ENCODE assay signal across 8 cellular contexts in the genomic region with DNA sequence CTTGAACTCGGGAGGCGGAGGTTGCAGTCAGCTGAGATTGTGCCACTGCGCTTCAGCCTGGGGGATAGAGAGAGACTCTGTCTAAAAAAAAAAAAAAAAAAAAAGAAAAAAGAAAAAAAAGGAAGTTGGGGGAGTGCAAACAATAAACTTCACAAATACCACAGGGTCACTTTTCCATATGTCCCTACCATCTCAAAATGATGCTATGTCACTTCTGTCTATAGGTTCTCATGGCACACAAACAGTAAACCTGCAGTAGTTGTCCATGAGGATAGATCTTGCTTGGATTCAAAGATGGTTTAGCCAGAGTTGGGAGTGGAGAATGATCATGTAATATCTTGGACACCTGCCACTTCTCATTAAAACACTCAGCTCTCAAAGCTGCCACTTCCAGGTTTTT. TPM values are rescaled to one million over a fixed set of nuclear protein-coding genes. Genes with fewer than 3 reads are reported as not detected.
DNase-seq lines count a peak whose midpoint lies in the region; ATAC-seq, FAIRE-seq and TF ChIP-seq lines count a peak whose summit lies in the region.

No MANE protein-coding gene starts in this region.

- H3K27me3 ChIP-seq in HUES48 (ENCODE audit: control insufficient read depth, insufficient read depth, low read length) (no peaks in the 10 kb centered on the region), GM12878 (replicated peaks in 1 of 2; ENCODE audit: control insufficient read depth in 2 of 2, insufficient read depth in 2 of 2, low read length in 1 of 2) (no peaks in the 10 kb centered on the region), muscle layer of duodenum (ENCODE audit: low read depth, low read length) (no peaks in the 10 kb centered on the region)

- no peak for TF ChIP-seq RAD21 in GM12878 (IDR thresholded peaks at IDR 0.05; ENCODE audit: insufficient read depth, low read depth, low read length)

- TF ChIP-seq POLR2A in GM12878 (IDR thresholded peaks at IDR 0.05; ENCODE audit: low read depth, low read length), result no peak

- TF ChIP-seq CTCF in AG10803 (conservative IDR thresholded peaks at IDR 0.05; ENCODE audit: low read length) (no peak), GM12878 (IDR thresholded peaks at IDR 0.05 in 2 of 3, conservative IDR thresholded peaks at IDR 0.05 in 1 of 3; ENCODE audit: control insufficient read depth in 2 of 3, extremely low read depth in 1 of 3, insufficient read depth in 1 of 3, low read depth in 3 of 3, low read length in 3 of 3) (no peak)

- ATAC-seq in GM12878 (no peak), HG02678 (IDR thresholded peaks at IDR 0.05; ENCODE audit: unreplicated experiment) (no peak)

- H3K9ac ChIP-seq in HUES48 (ENCODE audit: low read depth, low read length) (no peak overlapping the region), GM12878 (ENCODE audit: control insufficient read depth, insufficient read depth, low read length) (peak overlapping the region; percentile 86; the same call in 1 of the 2 replicates)

- intact Hi-C loops in GM12878 (cut with micrococcal nuclease; ENCODE audit: unreplicated experiment), result loop anchor here (2.0 to 5.0 kb wide), 2 partner anchors 256 to 271 kb away; no protein-coding TSS in a partner anchor

- H3K4me1 ChIP-seq in HUES48 (ENCODE audit: control insufficient read depth, insufficient read depth, low read length), result no peaks in the 10 kb centered on the region
- no peaks in the 10 kb centered on the region for H3K4me1 ChIP-seq in GM12878 (ENCODE audit: control insufficient read depth, insufficient read depth, low read length)
- peaks cover 6 to 27% of the 10 kb centered on the region in 2 donors for H3K4me1 ChIP-seq in muscle layer of duodenum (ENCODE audit: control insufficient read depth in 1 of 2, insufficient read depth in 2 of 2, low read length in 2 of 2)

- SMC1A ChIA-PET in GM12878 (lab: Charles Lee; ENCODE audit: uncharacterized antibody, unreplicated experiment), result interaction anchor here (1.0 to 1.8 kb wide), 6 partner anchors 10 to 139 kb away, joined by 3 to 9 read pairs (median 5); a partner anchor contains a TSS

- no peak for TF ChIP-seq EP300 in GM12878 (IDR thresholded peaks at IDR 0.05; ENCODE audit: borderline replicate concordance in 1 of 2, control insufficient read depth in 1 of 2, low read depth in 2 of 2, low read length in 2 of 2)

- CTCF ChIA-PET in GM12878 (lab: Yijun Ruan, JAX), result interaction anchor here (0.6 to 2.7 kb wide), 9 partner anchors 19 to 272 kb away, joined by 3 to 13 read pairs (median 5); a partner anchor contains a TSS

- H3K36me3 ChIP-seq in HUES48 (ENCODE audit: control insufficient read depth, insufficient read depth, low read length), result peaks cover 18% of the 10 kb centered on the region
- peaks cover 0 to 5% of the 10 kb centered on the region in 2 experiments; a peak in 2 of 4 replicates for H3K36me3 ChIP-seq in GM12878 (ENCODE audit: control insufficient read depth in 2 of 2, insufficient read depth in 2 of 2, low read length in 1 of 2)
- H3K36me3 ChIP-seq in muscle layer of duodenum (ENCODE audit: control insufficient read depth in 1 of 2, insufficient read depth in 2 of 2, low read length in 2 of 2), result peaks cover 11 to 17% of the 10 kb centered on the region in 2 donors

- no TSS peak for BruUV-seq in GM12878 (replicated peaks; lab: Mats Ljungman, UMichigan)

- in situ Hi-C loops in GM12878 (cut with MboI), result no loop called here

- H4K20me1 ChIP-seq in GM12878 (ENCODE audit: control insufficient read depth, insufficient read depth), result no peaks in the 10 kb centered on the region

- H3K9me3 ChIP-seq in HUES48 (ENCODE audit: control insufficient read depth, insufficient read depth, low read length) (no peaks in the 10 kb centered on the region), GM12878 (replicated peaks; ENCODE audit: control insufficient read depth, insufficient read depth, low read length) (no peaks in the 10 kb centered on the region), muscle layer of duodenum (ENCODE audit: control insufficient read depth in 1 of 2, low read length in 2 of 2) (no peaks in the 10 kb centered on the region)

- FAIRE-seq in GM12878 (lab: Jason Lieb, UNC), result no peak

- H3K4me2 ChIP-seq in GM12878 (ENCODE audit: control insufficient read depth, insufficient read depth), result peak overlapping the region; percentile 64

- RAD21 ChIA-PET in GM12878 (lab: Charles Lee; ENCODE audit: unreplicated experiment), result interaction anchor here (0.8 to 1.9 kb wide), 5 partner anchors 130 to 258 kb away, joined by 3 to 6 read pairs (median 4); a partner anchor contains a TSS

- H3K4me3 ChIP-seq in AG10803 (ENCODE audit: low read length), result peak overlapping the region; percentile 79
- 0 out of 2 replicates have a peak overlapping the region, but pooled peaks have one; percentile 94 for H3K4me3 ChIP-seq in HUES48 (ENCODE audit: low read depth, low read length)
- H3K4me3 ChIP-seq in GM12878, result peak overlapping the region; percentile 80
- peak overlapping the region; percentile 98 to 99 for H3K4me3 ChIP-seq in muscle layer of duodenum (ENCODE audit: low read depth in 1 of 2, low read length in 2 of 2)

- POLR2A ChIA-PET in GM12878 (lab: Charles Lee), result interaction anchor here (0.6 to 3.5 kb wide), 8 partner anchors 9 to 275 kb away, joined by 3 to 48 read pairs (median 4); a partner anchor contains a TSS

- no peak overlapping the region for H2AFZ ChIP-seq in GM12878 (ENCODE audit: control insufficient read depth, low read depth, low read length)

- H3K79me2 ChIP-seq in GM12878 (ENCODE audit: control insufficient read depth, insufficient read depth, low read length), result peaks cover 10% of the 10 kb centered on the region

- WGBS in GM12878 (ENCODE audit: insufficient coverage, insufficient replicate concordance, low lambda C conversion rate, missing lambda C conversion rate), result no CpG with 5 or more reads among the region's 3 CpGs

- DNase-seq in AG10803 (ENCODE audit: low read depth) (no peak), GM12878 (ENCODE audit: low read depth, low spot score) (no peak), COR-L47 (lab: John Stamatoyannopoulos, UW) (no peak), AG08395 (ENCODE audit: low spot score) (no peak), NAMALWA (ENCODE audit: low spot score) (no peak)

- no peak overlapping the region for H3K27ac ChIP-seq in HUES48 (ENCODE audit: low read depth, low read length)
- H3K27ac ChIP-seq in GM12878 (ENCODE audit: control insufficient read depth, insufficient read depth), result peak overlapping the region; percentile 59
- H3K27ac ChIP-seq in muscle layer of duodenum (ENCODE audit: low read length), result peak overlapping the region; percentile 97

RNA-seq across cellular contexts. Expression of a gene that starts 1.1 kb away (rescaled TPM):
- 28.5 and 34.5 TPM in 2 replicates for total RNA-seq in GM12878 (2013; cell fraction: nucleolus; rRNA removed)
- total RNA-seq in GM12878 (2014; rRNA removed), result 24.2 and 25.3 TPM in 2 replicates
- 24.4 and 24.9 TPM in 2 replicates for total RNA-seq in GM12878 (2014; rRNA removed; fragmentation: Illumina TruSeq; extraction: Trizol)
- total RNA-seq in GM12878 (2021), result 22.9 and 25.9 TPM in 2 replicates
- 26.6 TPM for polyA plus RNA-seq in GM12878 (2011; ENCODE audit: low read depth)
- polyA plus RNA-seq in GM12878 (2011; rRNA removed), result 8.1 and 15.8 TPM in 2 replicates
- 22.4 and 23.1 TPM in 2 replicates for polyA plus RNA-seq in GM12878 (2011; cell fraction: cytosol; rRNA removed)
- polyA plus RNA-seq in GM12878 (2011; cell fraction: nucleus; rRNA removed), result 38.6 and 45.8 TPM in 2 replicates
- polyA plus RNA-seq in GM12878 (2012), result 28.0 and 30.9 TPM in 2 replicates
- polyA plus RNA-seq in GM12878 (2014; fragmentation: Illumina TruSeq; extraction: Trizol), result 25.1 and 25.8 TPM in 2 replicates
- polyA plus RNA-seq in GM12878 (2014; fragmentation: Nextera tagmentation; extraction: Ambion mirVana), result 10 to 100 TPM; 18.3 to 18.9 TPM
- polyA plus RNA-seq in GM12878 (2014; rRNA removed), result 26.4 and 30.3 TPM in 2 replicates
- 10 to 100 TPM; 24.6 to 26.2 TPM for polyA plus RNA-seq in GM12878 (2016; fragmentation: Nextera tagmentation; extraction: Ambion mirVana)
- 23.1 and 26.7 TPM in 2 replicates for polyA minus RNA-seq in GM12878 (2011; rRNA and poly(A)+ RNA removed)
- polyA minus RNA-seq in GM12878 (2011; cell fraction: cytosol; rRNA and poly(A)+ RNA removed), result 6.8 and 11.9 TPM in 2 replicates
- 11.0 and 19.9 TPM in 2 replicates for polyA minus RNA-seq in GM12878 (2011; cell fraction: nucleus; rRNA and poly(A)+ RNA removed)

RNA-seq across cellular contexts. Expression of a gene that starts 9.5 kb away (rescaled TPM):
- 90.5 and 95.1 TPM in 2 replicates for total RNA-seq in GM12878 (2013; cell fraction: nucleolus; rRNA removed)
- total RNA-seq in GM12878 (2014; rRNA removed) (90.7 and 94.9 TPM in 2 replicates), GM12878 (2014; rRNA removed; fragmentation: Illumina TruSeq; extraction: Trizol) (80.8 and 91.5 TPM in 2 replicates), GM12878 (2021) (133 and 156 TPM in 2 replicates)
- polyA plus RNA-seq in GM12878 (2011; ENCODE audit: low read depth), result 59.9 TPM
- polyA plus RNA-seq in GM12878 (2011; rRNA removed) (74.8 and 119 TPM in 2 replicates), GM12878 (2014; fragmentation: Illumina TruSeq; extraction: Trizol) (93.2 and 121 TPM in 2 replicates), GM12878 (2014; fragmentation: Nextera tagmentation; extraction: Ambion mirVana) (10 to 100 TPM; 15.4 to 46.3 TPM), GM12878 (2014; rRNA removed) (99.4 and 116 TPM in 2 replicates), GM12878 (2016; fragmentation: Nextera tagmentation; extraction: Ambion mirVana) (100 to 1,000 TPM; 154 to 157 TPM)
- 141 and 144 TPM in 2 replicates for polyA plus RNA-seq in GM12878 (2011; cell fraction: cytosol; rRNA removed)
- polyA plus RNA-seq in GM12878 (2011; cell fraction: nucleus; rRNA removed), result 124 and 149 TPM in 2 replicates
- 70.3 and 94.8 TPM in 2 replicates for polyA plus RNA-seq in GM12878 (2012)
- 118 and 166 TPM in 2 replicates for polyA minus RNA-seq in GM12878 (2011; rRNA and poly(A)+ RNA removed)
- 59.7 and 60.1 TPM in 2 replicates for polyA minus RNA-seq in GM12878 (2011; cell fraction: cytosol; rRNA and poly(A)+ RNA removed)
- 34.5 and 59.4 TPM in 2 replicates for polyA minus RNA-seq in GM12878 (2011; cell fraction: nucleus; rRNA and poly(A)+ RNA removed)

RNA-seq across cellular contexts. Expression of a gene that starts 18.2 kb away (rescaled TPM):
- total RNA-seq in GM12878 (2013; cell fraction: nucleolus; rRNA removed), result 13.3 and 13.5 TPM in 2 replicates
- total RNA-seq in GM12878 (2014; rRNA removed), result 15.8 and 20.8 TPM in 2 replicates
- 20.3 and 21.2 TPM in 2 replicates for total RNA-seq in GM12878 (2014; rRNA removed; fragmentation: Illumina TruSeq; extraction: Trizol)
- 50.6 and 53.0 TPM in 2 replicates for total RNA-seq in GM12878 (2021)
- 18.7 TPM for polyA plus RNA-seq in GM12878 (2011; ENCODE audit: low read depth)
- 39.6 and 52.0 TPM in 2 replicates for polyA plus RNA-seq in GM12878 (2011; rRNA removed)
- 65.9 and 86.7 TPM in 2 replicates for polyA plus RNA-seq in GM12878 (2011; cell fraction: cytosol; rRNA removed)
- polyA plus RNA-seq in GM12878 (2011; cell fraction: nucleus; rRNA removed), result 84.9 and 101 TPM in 2 replicates
- 19.2 and 23.6 TPM in 2 replicates for polyA plus RNA-seq in GM12878 (2012)
- polyA plus RNA-seq in GM12878 (2014; fragmentation: Illumina TruSeq; extraction: Trizol), result 39.3 and 47.4 TPM in 2 replicates
- 10 to 100 TPM; 17.7 to 27.6 TPM for polyA plus RNA-seq in GM12878 (2014; fragmentation: Nextera tagmentation; extraction: Ambion mirVana)
- 54.5 and 63.0 TPM in 2 replicates for polyA plus RNA-seq in GM12878 (2014; rRNA removed)
- 10 to 100 TPM; 92.4 to 96.7 TPM for polyA plus RNA-seq in GM12878 (2016; fragmentation: Nextera tagmentation; extraction: Ambion mirVana)
- polyA minus RNA-seq in GM12878 (2011; rRNA and poly(A)+ RNA removed), result 39.4 and 52.7 TPM in 2 replicates
- polyA minus RNA-seq in GM12878 (2011; cell fraction: cytosol; rRNA and poly(A)+ RNA removed), result 16.6 and 17.5 TPM in 2 replicates
- 21.2 and 24.7 TPM in 2 replicates for polyA minus RNA-seq in GM12878 (2011; cell fraction: nucleus; rRNA and poly(A)+ RNA removed)

RNA-seq across cellular contexts. Expression of a gene that starts 35.2 kb away (rescaled TPM):
- total RNA-seq in GM12878 (2013; cell fraction: nucleolus; rRNA removed), result 45.8 and 50.1 TPM in 2 replicates
- total RNA-seq in GM12878 (2014; rRNA removed) (34.8 and 38.3 TPM in 2 replicates), GM12878 (2014; rRNA removed; fragmentation: Illumina TruSeq; extraction: Trizol) (16.9 and 20.5 TPM in 2 replicates), GM12878 (2021) (46.6 and 54.8 TPM in 2 replicates)
- 18.8 TPM for polyA plus RNA-seq in GM12878 (2011; ENCODE audit: low read depth)
- polyA plus RNA-seq in GM12878 (2011; rRNA removed) (36.2 and 65.5 TPM in 2 replicates), GM12878 (2014; fragmentation: Illumina TruSeq; extraction: Trizol) (53.7 and 54.1 TPM in 2 replicates), GM12878 (2014; fragmentation: Nextera tagmentation; extraction: Ambion mirVana) (10 to 100 TPM; 33.0 to 47.8 TPM), GM12878 (2014; rRNA removed) (48.9 and 57.6 TPM in 2 replicates), GM12878 (2016; fragmentation: Nextera tagmentation; extraction: Ambion mirVana) (10 to 100 TPM; 93.1 to 95.6 TPM)
- polyA plus RNA-seq in GM12878 (2011; cell fraction: cytosol; rRNA removed), result 80.5 and 114 TPM in 2 replicates
- polyA plus RNA-seq in GM12878 (2011; cell fraction: nucleus; rRNA removed), result 206 and 226 TPM in 2 replicates
- polyA plus RNA-seq in GM12878 (2012), result 20.7 and 24.9 TPM in 2 replicates
- 59.2 and 67.6 TPM in 2 replicates for polyA minus RNA-seq in GM12878 (2011; rRNA and poly(A)+ RNA removed)
- 12.3 and 27.4 TPM in 2 replicates for polyA minus RNA-seq in GM12878 (2011; cell fraction: cytosol; rRNA and poly(A)+ RNA removed)
- 46.2 and 64.6 TPM in 2 replicates for polyA minus RNA-seq in GM12878 (2011; cell fraction: nucleus; rRNA and poly(A)+ RNA removed)

RNA-seq across cellular contexts. Expression of a gene that starts 35.8 kb away (rescaled TPM):
- total RNA-seq in GM12878 (2013; cell fraction: nucleolus; rRNA removed), result 37.1 and 38.5 TPM in 2 replicates
- total RNA-seq in GM12878 (2014; rRNA removed) (15.5 and 17.1 TPM in 2 replicates), GM12878 (2014; rRNA removed; fragmentation: Illumina TruSeq; extraction: Trizol) (11.5 and 11.6 TPM in 2 replicates), GM12878 (2021) (19.2 and 20.6 TPM in 2 replicates)
- 13.3 TPM for polyA plus RNA-seq in GM12878 (2011; ENCODE audit: low read depth)
- polyA plus RNA-seq in GM12878 (2011; rRNA removed) (22.0 and 29.7 TPM in 2 replicates), GM12878 (2014; fragmentation: Illumina TruSeq; extraction: Trizol) (16.4 and 20.1 TPM in 2 replicates), GM12878 (2014; fragmentation: Nextera tagmentation; extraction: Ambion mirVana) (10 to 100 TPM; 11.9 to 12.1 TPM), GM12878 (2014; rRNA removed) (25.3 and 25.8 TPM in 2 replicates), GM12878 (2016; fragmentation: Nextera tagmentation; extraction: Ambion mirVana) (10 to 100 TPM; 24.2 to 27.8 TPM)
- 45.9 and 47.6 TPM in 2 replicates for polyA plus RNA-seq in GM12878 (2011; cell fraction: cytosol; rRNA removed)
- polyA plus RNA-seq in GM12878 (2011; cell fraction: nucleus; rRNA removed), result 136 and 177 TPM in 2 replicates
- 13.9 and 18.0 TPM in 2 replicates for polyA plus RNA-seq in GM12878 (2012)
- 40.1 and 45.7 TPM in 2 replicates for polyA minus RNA-seq in GM12878 (2011; rRNA and poly(A)+ RNA removed)
- polyA minus RNA-seq in GM12878 (2011; cell fraction: cytosol; rRNA and poly(A)+ RNA removed), result 5.3 and 8.1 TPM in 2 replicates
- polyA minus RNA-seq in GM12878 (2011; cell fraction: nucleus; rRNA and poly(A)+ RNA removed), result 21.5 and 27.0 TPM in 2 replicates
